2 cellular contexts compared by ENCODE assay signal in the genomic region with DNA sequence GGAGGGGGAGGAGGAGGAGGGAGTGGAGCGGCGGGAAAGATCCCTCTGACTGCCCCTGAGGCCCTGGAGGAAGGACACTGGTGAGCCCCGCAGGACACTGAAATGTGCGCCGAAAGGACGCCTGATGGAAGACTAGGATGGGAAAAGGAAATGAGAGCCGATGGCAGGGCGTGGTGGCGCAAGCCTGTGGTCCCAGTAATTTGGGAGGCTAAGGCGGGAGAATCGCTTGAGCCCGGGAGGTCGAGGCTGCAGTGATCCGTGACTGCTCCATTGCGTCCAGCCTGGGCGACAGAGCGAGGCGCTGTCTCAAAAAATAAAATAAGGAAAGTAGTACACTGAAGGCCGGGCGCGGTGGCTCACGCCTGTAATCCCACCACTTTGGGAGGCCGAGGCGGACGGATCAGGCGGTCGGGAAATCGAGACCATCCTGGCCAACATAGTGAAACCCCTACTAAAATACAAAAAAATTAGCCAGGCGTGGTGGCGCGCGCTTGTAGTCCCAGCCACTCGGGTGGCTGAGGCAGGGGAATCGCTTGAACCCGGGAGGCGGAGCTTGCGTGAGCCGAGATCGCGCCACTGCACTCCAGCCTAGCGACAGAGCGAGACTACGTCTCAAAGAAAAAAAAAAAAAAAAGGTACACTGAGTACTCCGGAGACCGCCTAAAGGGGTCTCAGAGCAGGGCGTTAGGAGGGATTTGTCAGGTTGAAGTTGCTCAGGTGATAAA.
TF ChIP-seq lines count a peak whose summit lies in the region.

No MANE protein-coding gene starts in this region.

TF ChIP-seq in K562, 482 proteins besides CTCF, POLR2A, EP300 and RAD21 (continued from another document and continues in another):
- TF ChIP-seq CBX8 (IDR thresholded peaks at IDR 0.05; ENCODE audit: borderline replicate concordance, extremely low read depth, low read depth, low read length, poor library complexity, severe bottlenecking) = no peak
- TF ChIP-seq, protein P1, sequence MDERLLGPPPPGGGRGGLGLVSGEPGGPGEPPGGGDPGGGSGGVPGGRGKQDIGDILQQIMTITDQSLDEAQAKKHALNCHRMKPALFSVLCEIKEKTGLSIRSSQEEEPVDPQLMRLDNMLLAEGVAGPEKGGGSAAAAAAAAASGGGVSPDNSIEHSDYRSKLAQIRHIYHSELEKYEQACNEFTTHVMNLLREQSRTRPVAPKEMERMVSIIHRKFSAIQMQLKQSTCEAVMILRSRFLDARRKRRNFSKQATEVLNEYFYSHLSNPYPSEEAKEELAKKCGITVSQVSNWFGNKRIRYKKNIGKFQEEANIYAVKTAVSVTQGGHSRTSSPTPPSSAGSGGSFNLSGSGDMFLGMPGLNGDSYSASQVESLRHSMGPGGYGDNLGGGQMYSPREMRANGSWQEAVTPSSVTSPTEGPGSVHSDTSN (CRISPR knock-in tag; IDR thresholded peaks at IDR 0.05; ENCODE audit: low read depth) = no peak
- TF ChIP-seq, protein P1 (tag; conservative IDR thresholded peaks at IDR 0.05; ENCODE audit: low read depth) = no peak
- TF ChIP-seq, protein P2, sequence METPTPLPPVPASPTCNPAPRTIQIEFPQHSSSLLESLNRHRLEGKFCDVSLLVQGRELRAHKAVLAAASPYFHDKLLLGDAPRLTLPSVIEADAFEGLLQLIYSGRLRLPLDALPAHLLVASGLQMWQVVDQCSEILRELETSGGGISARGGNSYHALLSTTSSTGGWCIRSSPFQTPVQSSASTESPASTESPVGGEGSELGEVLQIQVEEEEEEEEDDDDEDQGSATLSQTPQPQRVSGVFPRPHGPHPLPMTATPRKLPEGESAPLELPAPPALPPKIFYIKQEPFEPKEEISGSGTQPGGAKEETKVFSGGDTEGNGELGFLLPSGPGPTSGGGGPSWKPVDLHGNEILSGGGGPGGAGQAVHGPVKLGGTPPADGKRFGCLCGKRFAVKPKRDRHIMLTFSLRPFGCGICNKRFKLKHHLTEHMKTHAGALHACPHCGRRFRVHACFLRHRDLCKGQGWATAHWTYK (CRISPR knock-in tag; IDR thresholded peaks at IDR 0.05) = no peak
- TF ChIP-seq MAZ (CRISPR knock-in tag; conservative IDR thresholded peaks at IDR 0.05 in 1 of 2, IDR thresholded peaks at IDR 0.05 in 1 of 2) = no peak; a peak in 1 of 4 replicates
- TF ChIP-seq ZNF444 (CRISPR knock-in tag; IDR thresholded peaks at IDR 0.05) = peak; percentile 91
- no peak for TF ChIP-seq ZBTB1 (CRISPR knock-in tag; IDR thresholded peaks at IDR 0.05; ENCODE audit: borderline replicate concordance, low read depth)
- peak; percentile 83 for TF ChIP-seq SMARCA5 (IDR thresholded peaks at IDR 0.05)
- TF ChIP-seq, protein P3, sequence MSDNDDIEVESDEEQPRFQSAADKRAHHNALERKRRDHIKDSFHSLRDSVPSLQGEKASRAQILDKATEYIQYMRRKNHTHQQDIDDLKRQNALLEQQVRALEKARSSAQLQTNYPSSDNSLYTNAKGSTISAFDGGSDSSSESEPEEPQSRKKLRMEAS (CRISPR knock-in tag; IDR thresholded peaks at IDR 0.05) = no peak
- TF ChIP-seq STAT5B (CRISPR knock-in tag; IDR thresholded peaks at IDR 0.05) = no peak
- TF ChIP-seq PHB2 (IDR thresholded peaks at IDR 0.05; ENCODE audit: low read depth) = no peak
- TF ChIP-seq, protein P4, sequence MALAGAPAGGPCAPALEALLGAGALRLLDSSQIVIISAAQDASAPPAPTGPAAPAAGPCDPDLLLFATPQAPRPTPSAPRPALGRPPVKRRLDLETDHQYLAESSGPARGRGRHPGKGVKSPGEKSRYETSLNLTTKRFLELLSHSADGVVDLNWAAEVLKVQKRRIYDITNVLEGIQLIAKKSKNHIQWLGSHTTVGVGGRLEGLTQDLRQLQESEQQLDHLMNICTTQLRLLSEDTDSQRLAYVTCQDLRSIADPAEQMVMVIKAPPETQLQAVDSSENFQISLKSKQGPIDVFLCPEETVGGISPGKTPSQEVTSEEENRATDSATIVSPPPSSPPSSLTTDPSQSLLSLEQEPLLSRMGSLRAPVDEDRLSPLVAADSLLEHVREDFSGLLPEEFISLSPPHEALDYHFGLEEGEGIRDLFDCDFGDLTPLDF (CRISPR knock-in tag; IDR thresholded peaks at IDR 0.05) = no peak
- peak; percentile 52; the same call in 1 of the 2 replicates for TF ChIP-seq PHB (CRISPR knock-in tag; IDR thresholded peaks at IDR 0.05)
- TF ChIP-seq, protein P5, sequence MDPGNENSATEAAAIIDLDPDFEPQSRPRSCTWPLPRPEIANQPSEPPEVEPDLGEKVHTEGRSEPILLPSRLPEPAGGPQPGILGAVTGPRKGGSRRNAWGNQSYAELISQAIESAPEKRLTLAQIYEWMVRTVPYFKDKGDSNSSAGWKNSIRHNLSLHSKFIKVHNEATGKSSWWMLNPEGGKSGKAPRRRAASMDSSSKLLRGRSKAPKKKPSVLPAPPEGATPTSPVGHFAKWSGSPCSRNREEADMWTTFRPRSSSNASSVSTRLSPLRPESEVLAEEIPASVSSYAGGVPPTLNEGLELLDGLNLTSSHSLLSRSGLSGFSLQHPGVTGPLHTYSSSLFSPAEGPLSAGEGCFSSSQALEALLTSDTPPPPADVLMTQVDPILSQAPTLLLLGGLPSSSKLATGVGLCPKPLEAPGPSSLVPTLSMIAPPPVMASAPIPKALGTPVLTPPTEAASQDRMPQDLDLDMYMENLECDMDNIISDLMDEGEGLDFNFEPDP (CRISPR knock-in tag; IDR thresholded peaks at IDR 0.05) = no peak
- no peak for TF ChIP-seq MYC (IDR thresholded peaks at IDR 0.05; ENCODE audit: low read depth, low read length)
- TF ChIP-seq MYC (CRISPR knock-in tag; IDR thresholded peaks at IDR 0.05; ENCODE audit: borderline replicate concordance, low read depth) = peak; percentile 55; the same call in 1 of the 2 replicates

TF ChIP-seq in HepG2, 621 proteins besides CTCF, POLR2A, EP300 and RAD21 (continued from another document and continues in another):
- TF ChIP-seq, protein P6, sequence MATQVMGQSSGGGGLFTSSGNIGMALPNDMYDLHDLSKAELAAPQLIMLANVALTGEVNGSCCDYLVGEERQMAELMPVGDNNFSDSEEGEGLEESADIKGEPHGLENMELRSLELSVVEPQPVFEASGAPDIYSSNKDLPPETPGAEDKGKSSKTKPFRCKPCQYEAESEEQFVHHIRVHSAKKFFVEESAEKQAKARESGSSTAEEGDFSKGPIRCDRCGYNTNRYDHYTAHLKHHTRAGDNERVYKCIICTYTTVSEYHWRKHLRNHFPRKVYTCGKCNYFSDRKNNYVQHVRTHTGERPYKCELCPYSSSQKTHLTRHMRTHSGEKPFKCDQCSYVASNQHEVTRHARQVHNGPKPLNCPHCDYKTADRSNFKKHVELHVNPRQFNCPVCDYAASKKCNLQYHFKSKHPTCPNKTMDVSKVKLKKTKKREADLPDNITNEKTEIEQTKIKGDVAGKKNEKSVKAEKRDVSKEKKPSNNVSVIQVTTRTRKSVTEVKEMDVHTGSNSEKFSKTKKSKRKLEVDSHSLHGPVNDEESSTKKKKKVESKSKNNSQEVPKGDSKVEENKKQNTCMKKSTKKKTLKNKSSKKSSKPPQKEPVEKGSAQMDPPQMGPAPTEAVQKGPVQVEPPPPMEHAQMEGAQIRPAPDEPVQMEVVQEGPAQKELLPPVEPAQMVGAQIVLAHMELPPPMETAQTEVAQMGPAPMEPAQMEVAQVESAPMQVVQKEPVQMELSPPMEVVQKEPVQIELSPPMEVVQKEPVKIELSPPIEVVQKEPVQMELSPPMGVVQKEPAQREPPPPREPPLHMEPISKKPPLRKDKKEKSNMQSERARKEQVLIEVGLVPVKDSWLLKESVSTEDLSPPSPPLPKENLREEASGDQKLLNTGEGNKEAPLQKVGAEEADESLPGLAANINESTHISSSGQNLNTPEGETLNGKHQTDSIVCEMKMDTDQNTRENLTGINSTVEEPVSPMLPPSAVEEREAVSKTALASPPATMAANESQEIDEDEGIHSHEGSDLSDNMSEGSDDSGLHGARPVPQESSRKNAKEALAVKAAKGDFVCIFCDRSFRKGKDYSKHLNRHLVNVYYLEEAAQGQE (IDR thresholded peaks at IDR 0.05; ENCODE audit: borderline replicate concordance in 1 of 2, low read depth in 1 of 2, low read length in 2 of 2) = no peak
- TF ChIP-seq, protein P7, sequence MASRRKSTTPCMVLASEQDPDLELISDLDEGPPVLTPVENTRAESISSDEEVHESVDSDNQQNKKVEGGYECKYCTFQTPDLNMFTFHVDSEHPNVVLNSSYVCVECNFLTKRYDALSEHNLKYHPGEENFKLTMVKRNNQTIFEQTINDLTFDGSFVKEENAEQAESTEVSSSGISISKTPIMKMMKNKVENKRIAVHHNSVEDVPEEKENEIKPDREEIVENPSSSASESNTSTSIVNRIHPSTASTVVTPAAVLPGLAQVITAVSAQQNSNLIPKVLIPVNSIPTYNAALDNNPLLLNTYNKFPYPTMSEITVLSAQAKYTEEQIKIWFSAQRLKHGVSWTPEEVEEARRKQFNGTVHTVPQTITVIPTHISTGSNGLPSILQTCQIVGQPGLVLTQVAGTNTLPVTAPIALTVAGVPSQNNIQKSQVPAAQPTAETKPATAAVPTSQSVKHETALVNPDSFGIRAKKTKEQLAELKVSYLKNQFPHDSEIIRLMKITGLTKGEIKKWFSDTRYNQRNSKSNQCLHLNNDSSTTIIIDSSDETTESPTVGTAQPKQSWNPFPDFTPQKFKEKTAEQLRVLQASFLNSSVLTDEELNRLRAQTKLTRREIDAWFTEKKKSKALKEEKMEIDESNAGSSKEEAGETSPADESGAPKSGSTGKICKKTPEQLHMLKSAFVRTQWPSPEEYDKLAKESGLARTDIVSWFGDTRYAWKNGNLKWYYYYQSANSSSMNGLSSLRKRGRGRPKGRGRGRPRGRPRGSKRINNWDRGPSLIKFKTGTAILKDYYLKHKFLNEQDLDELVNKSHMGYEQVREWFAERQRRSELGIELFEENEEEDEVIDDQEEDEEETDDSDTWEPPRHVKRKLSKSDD (CRISPR knock-in tag; IDR thresholded peaks at IDR 0.05; ENCODE audit: low read depth) = 0 out of 2 replicates have a peak, but pooled peaks have one; percentile 54
- no peak for TF ChIP-seq BRD4 (CRISPR knock-in tag; IDR thresholded peaks at IDR 0.05)
- TF ChIP-seq, protein P8, sequence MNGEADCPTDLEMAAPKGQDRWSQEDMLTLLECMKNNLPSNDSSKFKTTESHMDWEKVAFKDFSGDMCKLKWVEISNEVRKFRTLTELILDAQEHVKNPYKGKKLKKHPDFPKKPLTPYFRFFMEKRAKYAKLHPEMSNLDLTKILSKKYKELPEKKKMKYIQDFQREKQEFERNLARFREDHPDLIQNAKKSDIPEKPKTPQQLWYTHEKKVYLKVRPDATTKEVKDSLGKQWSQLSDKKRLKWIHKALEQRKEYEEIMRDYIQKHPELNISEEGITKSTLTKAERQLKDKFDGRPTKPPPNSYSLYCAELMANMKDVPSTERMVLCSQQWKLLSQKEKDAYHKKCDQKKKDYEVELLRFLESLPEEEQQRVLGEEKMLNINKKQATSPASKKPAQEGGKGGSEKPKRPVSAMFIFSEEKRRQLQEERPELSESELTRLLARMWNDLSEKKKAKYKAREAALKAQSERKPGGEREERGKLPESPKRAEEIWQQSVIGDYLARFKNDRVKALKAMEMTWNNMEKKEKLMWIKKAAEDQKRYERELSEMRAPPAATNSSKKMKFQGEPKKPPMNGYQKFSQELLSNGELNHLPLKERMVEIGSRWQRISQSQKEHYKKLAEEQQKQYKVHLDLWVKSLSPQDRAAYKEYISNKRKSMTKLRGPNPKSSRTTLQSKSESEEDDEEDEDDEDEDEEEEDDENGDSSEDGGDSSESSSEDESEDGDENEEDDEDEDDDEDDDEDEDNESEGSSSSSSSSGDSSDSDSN (CRISPR knock-in tag; IDR thresholded peaks at IDR 0.05) = no peak; the same call in 1 of the 2 replicates
- TF ChIP-seq REXO4 (CRISPR knock-in tag; IDR thresholded peaks at IDR 0.05; ENCODE audit: borderline replicate concordance) = no peak
- TF ChIP-seq ZNF431 (CRISPR knock-in tag; IDR thresholded peaks at IDR 0.05; ENCODE audit: borderline replicate concordance, low read depth) = no peak
- TF ChIP-seq, protein P9, sequence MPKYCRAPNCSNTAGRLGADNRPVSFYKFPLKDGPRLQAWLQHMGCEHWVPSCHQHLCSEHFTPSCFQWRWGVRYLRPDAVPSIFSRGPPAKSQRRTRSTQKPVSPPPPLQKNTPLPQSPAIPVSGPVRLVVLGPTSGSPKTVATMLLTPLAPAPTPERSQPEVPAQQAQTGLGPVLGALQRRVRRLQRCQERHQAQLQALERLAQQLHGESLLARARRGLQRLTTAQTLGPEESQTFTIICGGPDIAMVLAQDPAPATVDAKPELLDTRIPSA (CRISPR knock-in tag; IDR thresholded peaks at IDR 0.05; ENCODE audit: borderline replicate concordance) = no peak
- TF ChIP-seq, protein P10, sequence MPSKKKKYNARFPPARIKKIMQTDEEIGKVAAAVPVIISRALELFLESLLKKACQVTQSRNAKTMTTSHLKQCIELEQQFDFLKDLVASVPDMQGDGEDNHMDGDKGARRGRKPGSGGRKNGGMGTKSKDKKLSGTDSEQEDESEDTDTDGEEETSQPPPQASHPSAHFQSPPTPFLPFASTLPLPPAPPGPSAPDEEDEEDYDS (CRISPR knock-in tag; IDR thresholded peaks at IDR 0.05) = no peak
- TF ChIP-seq ASH2L (IDR thresholded peaks at IDR 0.05; ENCODE audit: insufficient read length, low read depth, low read length) = no peak
- TF ChIP-seq, protein P11, sequence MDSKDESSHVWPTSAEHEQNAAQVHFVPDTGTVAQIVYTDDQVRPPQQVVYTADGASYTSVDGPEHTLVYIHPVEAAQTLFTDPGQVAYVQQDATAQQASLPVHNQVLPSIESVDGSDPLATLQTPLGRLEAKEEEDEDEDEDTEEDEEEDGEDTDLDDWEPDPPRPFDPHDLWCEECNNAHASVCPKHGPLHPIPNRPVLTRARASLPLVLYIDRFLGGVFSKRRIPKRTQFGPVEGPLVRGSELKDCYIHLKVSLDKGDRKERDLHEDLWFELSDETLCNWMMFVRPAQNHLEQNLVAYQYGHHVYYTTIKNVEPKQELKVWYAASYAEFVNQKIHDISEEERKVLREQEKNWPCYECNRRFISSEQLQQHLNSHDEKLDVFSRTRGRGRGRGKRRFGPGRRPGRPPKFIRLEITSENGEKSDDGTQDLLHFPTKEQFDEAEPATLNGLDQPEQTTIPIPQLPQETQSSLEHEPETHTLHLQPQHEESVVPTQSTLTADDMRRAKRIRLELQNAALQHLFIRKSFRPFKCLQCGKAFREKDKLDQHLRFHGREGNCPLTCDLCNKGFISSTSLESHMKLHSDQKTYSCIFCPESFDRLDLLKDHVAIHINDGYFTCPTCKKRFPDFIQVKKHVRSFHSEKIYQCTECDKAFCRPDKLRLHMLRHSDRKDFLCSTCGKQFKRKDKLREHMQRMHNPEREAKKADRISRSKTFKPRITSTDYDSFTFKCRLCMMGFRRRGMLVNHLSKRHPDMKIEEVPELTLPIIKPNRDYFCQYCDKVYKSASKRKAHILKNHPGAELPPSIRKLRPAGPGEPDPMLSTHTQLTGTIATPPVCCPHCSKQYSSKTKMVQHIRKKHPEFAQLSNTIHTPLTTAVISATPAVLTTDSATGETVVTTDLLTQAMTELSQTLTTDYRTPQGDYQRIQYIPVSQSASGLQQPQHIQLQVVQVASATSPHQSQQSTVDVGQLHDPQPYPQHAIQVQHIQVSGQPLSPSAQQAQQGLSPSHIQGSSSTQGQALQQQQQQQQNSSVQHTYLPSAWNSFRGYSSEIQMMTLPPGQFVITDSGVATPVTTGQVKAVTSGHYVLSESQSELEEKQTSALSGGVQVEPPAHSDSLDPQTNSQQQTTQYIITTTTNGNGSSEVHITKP (CRISPR knock-in tag; IDR thresholded peaks at IDR 0.05; ENCODE audit: low read depth) = peak; percentile 24; the same call in 1 of the 2 replicates
- TF ChIP-seq EHMT2 (IDR thresholded peaks at IDR 0.05; ENCODE audit: borderline replicate concordance, low read depth, low read length) = no peak
- TF ChIP-seq ZNF484 (CRISPR knock-in tag; IDR thresholded peaks at IDR 0.05; ENCODE audit: borderline replicate concordance, low read depth) = no peak
- TF ChIP-seq SATB2 (CRISPR knock-in tag; IDR thresholded peaks at IDR 0.05) = no peak
- 0 out of 2 replicates have a peak, but pooled peaks have one; percentile 20 for TF ChIP-seq ZNF234 (CRISPR knock-in tag; conservative IDR thresholded peaks at IDR 0.05)
